In genomic region chr4:186622788-186623464, GRCh38 we compare ENCODE assay signal across 15 cellular contexts.
A peak's percentile ranks its signal among the peaks of the same experiment; 100 is the strongest.
DNase-seq lines count a peak whose midpoint lies in the region; ATAC-seq and TF ChIP-seq lines count a peak whose summit lies in the region.
"Had no signal": no experiment of that assay in that cellular context is flagged by ENCODE, and none has a peak within 500 bp of the region (broad histone marks: within the 10 kb centered on the region; RNA-seq: fewer than 3 reads in every experiment).

No MANE protein-coding gene starts in this region.

- no peak overlapping the region for H3K27ac ChIP-seq in mesendoderm (ENCODE audit: low read depth, low read length)
- H3K27ac ChIP-seq: body of pancreas had no signal

- no peaks in the 10 kb centered on the region for H3K36me3 Mint-ChIP-seq in activated CD8-positive, alpha-beta memory T cell treated with anti-CD3 and anti-CD28 coated beads, Interleukin-2, amount 10 ng/mL, durations not matched to agents 7 days and 5 days
- H3K36me3 Mint-ChIP-seq: CD4-positive, alpha-beta memory T cell had no signal

- peaks cover 2% of the 10 kb centered on the region for H3K36me3 ChIP-seq in mesendoderm (ENCODE audit: control insufficient read depth, insufficient read depth, low read length)

- peak overlapping the region; percentile 27 for H3K4ac ChIP-seq in mesendoderm (ENCODE audit: low read depth, low read length)

- H3K56ac ChIP-seq in mesendoderm (ENCODE audit: low read length), result no peak overlapping the region

- WGBS in mesendoderm (ENCODE audit: extremely low coverage, insufficient coverage, low lambda C conversion rate), result no CpG with 5 or more reads among the region's 9 CpGs

- DNase-seq in AG09319 (ENCODE audit: extremely low read depth, low read depth) (peak; percentile 46), dedifferentiated amniotic fluid mesenchymal stem cell (ENCODE audit: extremely low spot score) (peak; percentile 74), mesendoderm (peak; percentile 7), NCI-H345 treated with DMSO at 0.1 percent for 48 hours (lab: John Stamatoyannopoulos, UW; ENCODE audit: unreplicated experiment) (no peak)
- no peak for DNase-seq in Jurkat, Clone E6-1 (ENCODE audit: low read depth, low spot score)
- DNase-seq in activated CD8-positive, alpha-beta memory T cell treated with anti-CD3 and anti-CD28 coated beads, Interleukin-2, amount 10 ng/mL, durations not matched to agents 7 days and 5 days, result no peak
- DNase-seq: body of pancreas; CD4-positive, alpha-beta memory T cell; foreskin melanocyte; midbrain; NCI-H1048; small intestine had no signal

- no peak overlapping the region for H3K4me3 Mint-ChIP-seq in activated CD8-positive, alpha-beta memory T cell treated with anti-CD3 and anti-CD28 coated beads, Interleukin-2, amount 10 ng/mL, durations not matched to agents 7 days and 5 days
- H3K4me3 Mint-ChIP-seq: CD4-positive, alpha-beta memory T cell had no signal

- no peak overlapping the region for H3K4me2 ChIP-seq in mesendoderm (ENCODE audit: low read length)

- ATAC-seq in HG03135 (IDR thresholded peaks at IDR 0.05; ENCODE audit: unreplicated experiment) (no peak), HG03159 (IDR thresholded peaks at IDR 0.05; ENCODE audit: unreplicated experiment) (no peak)
- ATAC-seq in activated CD8-positive, alpha-beta memory T cell treated with anti-CD3 and anti-CD28 coated beads, Interleukin-2, amount 10 ng/mL, durations not matched to agents 7 days and 5 days, result no peak
- ATAC-seq: body of pancreas, GM12878 had no signal

- no peaks in the 10 kb centered on the region for H3K79me1 ChIP-seq in mesendoderm (ENCODE audit: low read length)

- peaks cover 8% of the 10 kb centered on the region for H3K4me1 Mint-ChIP-seq in activated CD8-positive, alpha-beta memory T cell treated with anti-CD3 and anti-CD28 coated beads, Interleukin-2, amount 10 ng/mL, durations not matched to agents 7 days and 5 days

- no peak overlapping the region for H3K23ac ChIP-seq in mesendoderm (ENCODE audit: low read length)

- H3K9ac ChIP-seq in mesendoderm (ENCODE audit: low read length), result no peak overlapping the region

- 0 out of 2 replicates have a peak overlapping the region, but pooled peaks have one; percentile 5 for H3K4me3 ChIP-seq in Jurkat, Clone E6-1 (ENCODE audit: low read length)
- no peak overlapping the region for H3K4me3 ChIP-seq in mesendoderm (ENCODE audit: low read length)
- H3K4me3 ChIP-seq: body of pancreas, GM12878 had no signal

- H3K18ac ChIP-seq in mesendoderm (ENCODE audit: low read length), result no peak overlapping the region

- H3K9me3 Mint-ChIP-seq in activated CD8-positive, alpha-beta memory T cell treated with anti-CD3 and anti-CD28 coated beads, Interleukin-2, amount 10 ng/mL, durations not matched to agents 7 days and 5 days (ENCODE audit: low read depth), result no peaks in the 10 kb centered on the region

- no peak overlapping the region for H3K27ac Mint-ChIP-seq in activated CD8-positive, alpha-beta memory T cell treated with anti-CD3 and anti-CD28 coated beads, Interleukin-2, amount 10 ng/mL, durations not matched to agents 7 days and 5 days
- H3K27ac Mint-ChIP-seq: CD4-positive, alpha-beta memory T cell had no signal

- no peak overlapping the region for H4K5ac ChIP-seq in mesendoderm (ENCODE audit: low read length)

- no peaks in the 10 kb centered on the region for H3K27me3 ChIP-seq in mesendoderm (ENCODE audit: insufficient read depth, low read length, poor library complexity)
- H3K27me3 ChIP-seq: body of pancreas had no signal

- H2BK5ac ChIP-seq in mesendoderm (ENCODE audit: low read length), result no peak overlapping the region

- H3K27me3 Mint-ChIP-seq in activated CD8-positive, alpha-beta memory T cell treated with anti-CD3 and anti-CD28 coated beads, Interleukin-2, amount 10 ng/mL, durations not matched to agents 7 days and 5 days, result no peaks in the 10 kb centered on the region

- H4K8ac ChIP-seq in mesendoderm (ENCODE audit: low read depth, low read length), result no peak overlapping the region

- H2BK120ac ChIP-seq in mesendoderm (ENCODE audit: low read depth, low read length), result no peak overlapping the region

- no peak overlapping the region for H2AK5ac ChIP-seq in mesendoderm (ENCODE audit: low read length)

- no peak overlapping the region for H2BK15ac ChIP-seq in mesendoderm (replicated peaks; ENCODE audit: low read depth)

- H3K4me1 ChIP-seq in mesendoderm (ENCODE audit: control insufficient read depth, low read depth, low read length), result peaks cover 2% of the 10 kb centered on the region
- H3K4me1 ChIP-seq: body of pancreas had no signal

- H3K79me2 ChIP-seq in mesendoderm (ENCODE audit: control insufficient read depth, insufficient read depth, low read length), result no peaks in the 10 kb centered on the region

- CTCF ChIA-PET in activated CD8-positive, alpha-beta memory T cell treated with anti-CD3 and anti-CD28 coated beads, Interleukin-2, amount 10 ng/mL, durations not matched to agents 7 days and 5 days (lab: Charles Lee), result no interaction called here

- TF ChIP-seq CTCF in AG09319 (IDR thresholded peaks at IDR 0.05; ENCODE audit: low read depth, low read length), result no peak

Comparison
In these comparisons a context has a peak if more than half of its experiments do, and no peak if none do; other contexts are left out.
1. DNase-seq: peak in AG09319 (single experiment), dedifferentiated amniotic fluid mesenchymal stem cell (single experiment) and mesendoderm (single experiment); none in Jurkat, Clone E6-1 (single experiment), activated CD8-positive, alpha-beta memory T cell treated with anti-CD3 and anti-CD28 coated beads, Interleukin-2, amount 10 ng/mL, durations not matched to agents 7 days and 5 days (single experiment) and NCI-H345 treated with DMSO at 0.1 percent for 48 hours (single experiment).